In genomic region chr1:3717041-3717714, GRCh38 we compare ENCODE assay signal across 17 cellular contexts. TPM values are rescaled to one million over a fixed set of nuclear protein-coding genes. Genes with fewer than 3 reads are reported as not detected.
DNase-seq lines count a peak whose midpoint lies in the region; ATAC-seq and TF ChIP-seq lines count a peak whose summit lies in the region.
"Had no signal": no experiment of that assay in that cellular context is flagged by ENCODE, and none has a peak within 500 bp of the region (broad histone marks: within the 10 kb centered on the region; RNA-seq: fewer than 3 reads in every experiment).

No MANE protein-coding gene starts in this region.

- DNase-seq in NCI-H187 (lab: John Stamatoyannopoulos, UW) (peak; percentile 24 to 29), NCI-H187 treated with DMSO at 0.1 percent for 48 hours (lab: John Stamatoyannopoulos, UW) (no peak), NCI-H2171 treated with DMSO at 0.1 percent for 48 hours (lab: John Stamatoyannopoulos, UW) (peak; percentile 99), UCSD-AML1 (lab: John Stamatoyannopoulos, UW; ENCODE audit: unreplicated experiment) (peak; percentile 73), prostate gland (ENCODE audit: low spot score) (peak; percentile 92), posterior vena cava (ENCODE audit: low spot score) (no peak), brain microvascular endothelial cell (no peak)
- DNase-seq: activated B cell treated with CpG ODN at 0.5 μM for 24 hours; CD8-positive, alpha-beta T cell; small intestine had no signal

- no peak for TF ChIP-seq POLR2A in prostate gland (IDR thresholded peaks at IDR 0.05)

- no peaks in the 10 kb centered on the region for H3K9me3 ChIP-seq in prostate gland
- H3K9me3 ChIP-seq: SJSA1 had no signal

- ATAC-seq in GM19452 (IDR thresholded peaks at IDR 0.05; ENCODE audit: unreplicated experiment): no peak
- ATAC-seq: CD8-positive, alpha-beta T cell had no signal

- H3K27me3 ChIP-seq in prostate gland (replicated peaks; ENCODE audit: insufficient read depth): peaks cover 4% of the 10 kb centered on the region
- H3K27me3 ChIP-seq in brain microvascular endothelial cell (replicated peaks): peaks cover 2% of the 10 kb centered on the region
- H3K27me3 ChIP-seq: cardiac muscle cell, SJSA1 had no signal

- intact Hi-C loops in prostate gland (cut with DNase I) (no loop called here), posterior vena cava (cut with DNase I) (no loop called here)

- in situ Hi-C loops in brain microvascular endothelial cell (cut with HindIII; ENCODE audit: low pct_ligation_motif_present, low sequenced_read_pairs): no loop called here

- H3K36me3 ChIP-seq in prostate gland: no peaks in the 10 kb centered on the region
- no peaks in the 10 kb centered on the region for H3K36me3 ChIP-seq in brain microvascular endothelial cell (replicated peaks)
- H3K36me3 ChIP-seq: cardiac muscle cell, SJSA1 had no signal

- H3K27ac ChIP-seq in prostate gland: peak overlapping the region; percentile 51 to 71
- no peak overlapping the region for H3K27ac ChIP-seq in brain microvascular endothelial cell
- H3K27ac ChIP-seq: cardiac muscle cell, SJSA1 had no signal

- H3K4me3 ChIP-seq in prostate gland: no peak overlapping the region
- H3K4me3 ChIP-seq in brain microvascular endothelial cell (ENCODE audit: low read depth, low read length): no peak overlapping the region
- H3K4me3 ChIP-seq: cardiac muscle cell, SJSA1 had no signal

- WGBS in prostate gland: 30% methylated on average over 33 of the region's 33 CpGs

- H3K4me1 ChIP-seq in prostate gland (replicated peaks): no peaks in the 10 kb centered on the region
- H3K4me1 ChIP-seq: SJSA1 had no signal

- TF ChIP-seq CTCF in prostate gland (IDR thresholded peaks at IDR 0.05) (no peak), brain microvascular endothelial cell (IDR thresholded peaks at IDR 0.05; ENCODE audit: low read depth, low read length, missing control alignments) (no peak)

RNA-seq across cellular contexts. Expression of gene CCDC27, which starts 35.1 kb away (rescaled TPM):
- total RNA-seq in prostate gland: under 1 TPM in 1 of 2 donors, not detected in 1; 0.97 TPM
- not detected for total RNA-seq in posterior vena cava
- total RNA-seq: A172; activated B cell treated with CpG ODN at 0.5 μM for 24 hours; CD8-positive, alpha-beta T cell; H9; LHCN-M2; mesothelial cell of epicardium; SJSA1 had no signal

RNA-seq across cellular contexts. Expression of gene SMIM1, which starts 55.4 kb away (rescaled TPM):
- total RNA-seq in prostate gland: 100 to 1,000 TPM in 1 of 2 donors, 10 to 100 TPM in 1; 17.7 to 148 TPM
- total RNA-seq in posterior vena cava: 10 to 100 TPM in 1 of 2 donors, 1 to 10 TPM in 1; 3.6 to 14.5 TPM
- total RNA-seq: A172, LHCN-M2, SJSA1 had no signal

Comparison
In these comparisons a context has a peak if more than half of its experiments do, and no peak if none do; other contexts are left out.
1. DNase-seq: peak in NCI-H187 (2 of 2), NCI-H2171 treated with DMSO at 0.1 percent for 48 hours (single experiment), UCSD-AML1 (single experiment) and prostate gland (single experiment); none in NCI-H187 treated with DMSO at 0.1 percent for 48 hours (single experiment), posterior vena cava (single experiment) and brain microvascular endothelial cell (single experiment).